Comparison of ENCODE assay signal across 15 cellular contexts in the genomic region with DNA sequence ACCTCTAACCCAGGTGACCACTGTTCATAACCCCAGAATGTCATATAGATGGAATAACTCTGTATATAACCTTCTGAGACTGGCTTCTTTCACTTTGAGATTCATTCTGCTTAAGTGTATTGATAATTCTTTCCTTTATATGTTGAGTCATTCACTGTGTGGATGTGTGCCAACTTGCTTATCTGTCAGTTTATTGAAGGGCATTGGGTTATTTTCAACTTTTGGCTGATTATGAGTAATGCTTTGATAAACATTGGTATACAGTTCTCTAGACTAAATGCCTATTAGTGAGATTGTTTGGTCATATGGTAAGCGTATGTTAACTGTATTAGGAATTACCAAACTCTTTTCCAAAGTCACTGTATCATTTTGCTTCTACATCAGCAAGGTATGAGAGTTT.
"Had no signal": no experiment of that assay in that cellular context is flagged by ENCODE, and none has a peak within 500 bp of the region (broad histone marks: within the 10 kb centered on the region; RNA-seq: fewer than 3 reads in every experiment).

No MANE protein-coding gene starts in this region.

- H3K9me3 Mint-ChIP-seq: activated naive CD4-positive, alpha-beta T cell treated with anti-CD3 and anti-CD28 coated beads, Interleukin-2, amount 10 ng/mL, durations not matched to agents 7 days and 5 days; nephron progenitor cell; stimulated activated naive B cell treated with anti-CD40 and anti-IgM and Interleukin-4, amounts not matched to agents 10 μg/mL and 1 μg/mL and 100 μg/mL, for 72 hours had no signal

- H3K27ac Mint-ChIP-seq: activated CD4-positive, alpha-beta memory T cell treated with anti-CD3 and anti-CD28 coated beads for 36 hours; activated CD4-positive, alpha-beta T cell treated with anti-CD3 and anti-CD28 coated beads for 36 hours; activated CD8-positive, alpha-beta memory T cell treated with anti-CD3 and anti-CD28 coated beads, Interleukin-2, amount 10 ng/mL, durations not matched to agents 7 days and 5 days; activated naive CD4-positive, alpha-beta T cell treated with anti-CD3 and anti-CD28 coated beads, Interleukin-2, amount 10 ng/mL, durations not matched to agents 7 days and 5 days; nephron progenitor cell; stimulated activated naive B cell treated with anti-CD40 and anti-IgM and Interleukin-4, amounts not matched to agents 10 μg/mL and 1 μg/mL and 100 μg/mL, for 72 hours; T-helper 17 cell had no signal

- ATAC-seq: activated CD4-positive, alpha-beta T cell treated with anti-CD3 and anti-CD28 coated beads for 36 hours; activated CD8-positive, alpha-beta memory T cell treated with anti-CD3 and anti-CD28 coated beads, Interleukin-2, amount 10 ng/mL, durations not matched to agents 7 days and 5 days; esophagus mucosa; stimulated activated naive B cell treated with anti-CD40 and anti-IgM and Interleukin-4, amounts not matched to agents 10 μg/mL and 1 μg/mL and 100 μg/mL, for 72 hours; T-helper 17 cell had no signal

- DNase-seq: activated CD4-positive, alpha-beta memory T cell treated with anti-CD3 and anti-CD28 coated beads for 36 hours; activated CD4-positive, alpha-beta T cell treated with anti-CD3 and anti-CD28 coated beads for 36 hours; activated CD8-positive, alpha-beta memory T cell treated with anti-CD3 and anti-CD28 coated beads, Interleukin-2, amount 10 ng/mL, durations not matched to agents 7 days and 5 days; activated naive CD4-positive, alpha-beta T cell treated with anti-CD3 and anti-CD28 coated beads, Interleukin-2, amount 10 ng/mL, durations not matched to agents 7 days and 5 days; activated T-cell treated with anti-CD3 and anti-CD28 coated beads, Interleukin-2, amount 50 U/mL, for 1 hour; caudate nucleus; hypothalamus; nephron progenitor cell; stimulated activated CD4-positive, alpha-beta T cell treated with anti-CD3 and anti-CD28 coated beads, Interleukin-12 subunit alpha, Interleukin-12 subunit beta, amount 100 ng/mL, for 4 hours; stimulated activated CD4-positive, alpha-beta T cell treated with anti-CD3 and anti-CD28 coated beads, Interleukin-2, amount 100 ng/mL, for 24 hours; stimulated activated naive B cell treated with anti-CD40 and anti-IgM and Interleukin-4, amounts not matched to agents 10 μg/mL and 1 μg/mL and 100 μg/mL, for 72 hours; T-helper 17 cell; tibial artery had no signal

- H3K4me3 ChIP-seq: adrenal gland, tibial artery had no signal

- H3K27me3 Mint-ChIP-seq: activated CD4-positive, alpha-beta memory T cell treated with anti-CD3 and anti-CD28 coated beads for 36 hours; activated CD4-positive, alpha-beta T cell treated with anti-CD3 and anti-CD28 coated beads for 36 hours; activated CD8-positive, alpha-beta memory T cell treated with anti-CD3 and anti-CD28 coated beads, Interleukin-2, amount 10 ng/mL, durations not matched to agents 7 days and 5 days; activated naive CD4-positive, alpha-beta T cell treated with anti-CD3 and anti-CD28 coated beads, Interleukin-2, amount 10 ng/mL, durations not matched to agents 7 days and 5 days; stimulated activated naive B cell treated with anti-CD40 and anti-IgM and Interleukin-4, amounts not matched to agents 10 μg/mL and 1 μg/mL and 100 μg/mL, for 72 hours; T-helper 17 cell had no signal

- H3K4me1 Mint-ChIP-seq: activated CD4-positive, alpha-beta T cell treated with anti-CD3 and anti-CD28 coated beads for 36 hours; activated CD8-positive, alpha-beta memory T cell treated with anti-CD3 and anti-CD28 coated beads, Interleukin-2, amount 10 ng/mL, durations not matched to agents 7 days and 5 days; activated naive CD4-positive, alpha-beta T cell treated with anti-CD3 and anti-CD28 coated beads, Interleukin-2, amount 10 ng/mL, durations not matched to agents 7 days and 5 days; nephron progenitor cell; stimulated activated naive B cell treated with anti-CD40 and anti-IgM and Interleukin-4, amounts not matched to agents 10 μg/mL and 1 μg/mL and 100 μg/mL, for 72 hours; T-helper 17 cell had no signal

- H3K4me3 Mint-ChIP-seq: activated CD4-positive, alpha-beta memory T cell treated with anti-CD3 and anti-CD28 coated beads for 36 hours; activated CD4-positive, alpha-beta T cell treated with anti-CD3 and anti-CD28 coated beads for 36 hours; activated CD8-positive, alpha-beta memory T cell treated with anti-CD3 and anti-CD28 coated beads, Interleukin-2, amount 10 ng/mL, durations not matched to agents 7 days and 5 days; activated naive CD4-positive, alpha-beta T cell treated with anti-CD3 and anti-CD28 coated beads, Interleukin-2, amount 10 ng/mL, durations not matched to agents 7 days and 5 days; nephron progenitor cell; stimulated activated naive B cell treated with anti-CD40 and anti-IgM and Interleukin-4, amounts not matched to agents 10 μg/mL and 1 μg/mL and 100 μg/mL, for 72 hours; T-helper 17 cell had no signal

- H3K36me3 Mint-ChIP-seq: activated CD4-positive, alpha-beta memory T cell treated with anti-CD3 and anti-CD28 coated beads for 36 hours; activated CD8-positive, alpha-beta memory T cell treated with anti-CD3 and anti-CD28 coated beads, Interleukin-2, amount 10 ng/mL, durations not matched to agents 7 days and 5 days; activated naive CD4-positive, alpha-beta T cell treated with anti-CD3 and anti-CD28 coated beads, Interleukin-2, amount 10 ng/mL, durations not matched to agents 7 days and 5 days; stimulated activated naive B cell treated with anti-CD40 and anti-IgM and Interleukin-4, amounts not matched to agents 10 μg/mL and 1 μg/mL and 100 μg/mL, for 72 hours had no signal
